1 cellular context compared by ENCODE assay signal in genomic region chr7:56051339-56052191, GRCh38.
A peak's percentile ranks its signal among the peaks of the same experiment; 100 is the strongest.
TF ChIP-seq lines count a peak whose summit lies in the region.

TSS of gene CCT6A (plus strand) at chr7:56051765. CDS start at chr7:56051849, 84 bp downstream.
TSS of gene PSPH (minus strand) at chr7:56051444. CDS start at chr7:56021212, 30,232 bp downstream.

TF ChIP-seq in HepG2, 621 proteins besides CTCF, POLR2A, EP300 and RAD21 (continued from another document and continues in another):
- no peak for TF ChIP-seq TERF1 (CRISPR knock-in tag; IDR thresholded peaks at IDR 0.05)
- TF ChIP-seq BCL6 (CRISPR knock-in tag; IDR thresholded peaks at IDR 0.05): peak; percentile 32; the same call in 1 of the 2 replicates
- no peak for TF ChIP-seq NFAT5 (CRISPR knock-in tag; IDR thresholded peaks at IDR 0.05)
- peak; percentile 88 for TF ChIP-seq ZNF883 (CRISPR knock-in tag; IDR thresholded peaks at IDR 0.05; ENCODE audit: not compliant biosample characterization)
- TF ChIP-seq GABPB1 (CRISPR knock-in tag; IDR thresholded peaks at IDR 0.05): peak; percentile 94
- TF ChIP-seq ZNF646 (CRISPR knock-in tag; IDR thresholded peaks at IDR 0.05): no peak
- TF ChIP-seq TEAD3 (CRISPR knock-in tag; optimal IDR thresholded peaks at IDR 0.05; ENCODE audit: borderline replicate concordance): peak; percentile 92
- peak; percentile 31; the same call in 1 of the 2 replicates for TF ChIP-seq ISL2 (CRISPR knock-in tag; IDR thresholded peaks at IDR 0.05)
- no peak for TF ChIP-seq ZBTB46 (CRISPR knock-in tag; IDR thresholded peaks at IDR 0.05; ENCODE audit: borderline replicate concordance)
- TF ChIP-seq ATF6 (CRISPR knock-in tag; conservative IDR thresholded peaks at IDR 0.05): no peak
- peak; percentile 66 for TF ChIP-seq BHLHE40 (IDR thresholded peaks at IDR 0.05; ENCODE audit: low read length)
- no peak for TF ChIP-seq SOX6 (IDR thresholded peaks at IDR 0.05)
- TF ChIP-seq SOX6 (CRISPR knock-in tag; IDR thresholded peaks at IDR 0.05): peak; percentile 72
- no peak for TF ChIP-seq ZBTB40 (IDR thresholded peaks at IDR 0.05)
- TF ChIP-seq ZBTB40 (CRISPR knock-in tag; IDR thresholded peaks at IDR 0.05): peak; percentile 58; the same call in 1 of the 2 replicates
- TF ChIP-seq GRHL1 (CRISPR knock-in tag; conservative IDR thresholded peaks at IDR 0.05): no peak
- TF ChIP-seq GZF1 (CRISPR knock-in tag; IDR thresholded peaks at IDR 0.05): no peak
- TF ChIP-seq TMF1 (CRISPR knock-in tag; IDR thresholded peaks at IDR 0.05; ENCODE audit: low read depth): peak; percentile 37; the same call in 1 of the 2 replicates
- TF ChIP-seq KDM5B (CRISPR knock-in tag; IDR thresholded peaks at IDR 0.05; ENCODE audit: borderline replicate concordance): peak; percentile 91
- TF ChIP-seq ZNF274 (CRISPR knock-in tag; IDR thresholded peaks at IDR 0.05): peak; percentile 50; the same call in 1 of the 2 replicates
- no peak for TF ChIP-seq DDIT3 (CRISPR knock-in tag; IDR thresholded peaks at IDR 0.05)
